23 cellular contexts compared by ENCODE assay signal in the genomic region with DNA sequence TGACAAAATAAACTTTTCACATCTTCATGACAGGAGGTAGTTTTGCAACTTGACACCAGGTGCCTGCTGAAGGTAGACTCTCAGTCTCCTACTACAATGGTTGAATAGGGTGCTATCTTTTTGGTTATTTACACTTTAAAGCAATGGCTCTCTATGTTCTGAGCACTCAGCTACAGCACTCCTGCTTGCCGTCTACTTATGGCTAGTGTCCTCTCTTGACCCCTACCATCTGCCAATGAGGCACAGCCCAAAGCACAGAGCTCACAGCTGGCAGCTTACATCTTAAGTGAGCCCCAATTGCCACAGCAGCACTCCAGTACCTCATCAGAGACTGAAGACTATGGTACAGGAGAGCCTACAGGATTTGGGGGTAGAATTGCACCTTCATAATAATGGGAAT. TPM values are rescaled to one million over a fixed set of nuclear protein-coding genes. Genes with fewer than 3 reads are reported as not detected.
DNase-seq lines count a peak whose midpoint lies in the region; ATAC-seq and TF ChIP-seq lines count a peak whose summit lies in the region.
"Had no signal": no experiment of that assay in that cellular context is flagged by ENCODE, and none has a peak within 500 bp of the region (broad histone marks: within the 10 kb centered on the region; RNA-seq: fewer than 3 reads in every experiment).

No MANE protein-coding gene starts in this region.

- CTCF ChIA-PET in OCI-LY7 (lab: Charles Lee; ENCODE audit: unreplicated experiment): no interaction called here

- H3K27ac ChIP-seq in OCI-LY7 (ENCODE audit: low read depth, low read length, poor library complexity, severe bottlenecking) (no peak overlapping the region), heart right ventricle (no peak overlapping the region), substantia nigra (ENCODE audit: low read depth, low read length, poor library complexity, severe bottlenecking) (peak overlapping the region; percentile 77)
- H3K27ac ChIP-seq: sigmoid colon, tibial artery had no signal

- H3K4me1 ChIP-seq in OCI-LY7 (ENCODE audit: insufficient read depth, low read length, poor library complexity, severe bottlenecking): no peaks in the 10 kb centered on the region
- H3K4me1 ChIP-seq in heart right ventricle: peaks cover 0 to 45% (median 23%) of the 10 kb centered on the region in 9 donors

- H3K9me2 ChIP-seq in OCI-LY7 (ENCODE audit: insufficient read depth, low read length): no peaks in the 10 kb centered on the region

- H3K9me3 Mint-ChIP-seq in HFFc6 (peaks cover 17% of the 10 kb centered on the region), chondrocyte (ENCODE audit: low read depth) (no peaks in the 10 kb centered on the region)

- peaks cover 59% of the 10 kb centered on the region for H3K36me3 Mint-ChIP-seq in HFFc6 (ENCODE audit: low read depth)
- H3K36me3 Mint-ChIP-seq in chondrocyte (ENCODE audit: low read depth): no peaks in the 10 kb centered on the region

- no peaks in the 10 kb centered on the region for H4K20me1 ChIP-seq in OCI-LY7 (ENCODE audit: insufficient read depth, low read length)

- H3K27me3 Mint-ChIP-seq in HFFc6 (ENCODE audit: insufficient read depth) (no peaks in the 10 kb centered on the region), chondrocyte (ENCODE audit: low read depth) (no peaks in the 10 kb centered on the region)
- H3K27me3 Mint-ChIP-seq: activated naive CD8-positive, alpha-beta T cell; activated T-cell treated with anti-CD3 and anti-CD28 coated beads, Interleukin-2, amount 50 U/mL, for 24 hours; naive thymus-derived CD4-positive, alpha-beta T cell had no signal

- peak; percentile 70 for ATAC-seq in Right ventricle myocardium superior (ENCODE audit: poor library complexity)
- ATAC-seq in left cardiac atrium: no peak
- ATAC-seq in heart right ventricle: peak in 6 of 8 donors; percentile 41 to 81 (median 62)
- ATAC-seq: HepG2; naive thymus-derived CD4-positive, alpha-beta T cell; SK-N-SH treated with all-trans-retinoic acid at 6 μM for 48 hours had no signal

- H3K79me2 ChIP-seq in OCI-LY7 (ENCODE audit: insufficient read depth, low read depth, low read length): peaks cover 59% of the 10 kb centered on the region

- intact Hi-C loops in Right ventricle myocardium superior (cut with DNase I) (no loop called here), left cardiac atrium (cut with DNase I) (no loop called here), OCI-LY7 (cut with micrococcal nuclease; ENCODE audit: unreplicated experiment) (no loop called here), heart right ventricle (cut with DNase I) (no loop called here)

- WGBS in heart right ventricle, 2 donors: 23 to 49% methylated on average over 1 of the region's 1 CpG

- H3K36me3 ChIP-seq in OCI-LY7 (ENCODE audit: insufficient read depth, low read length): peaks cover 60% of the 10 kb centered on the region
- H3K36me3 ChIP-seq in heart right ventricle: peaks cover 0 to 11% (median 0%) of the 10 kb centered on the region in 9 donors
- H3K36me3 ChIP-seq: sigmoid colon had no signal

- H3K27me3 ChIP-seq in heart right ventricle: no peaks in the 10 kb centered on the region
- H3K27me3 ChIP-seq: sigmoid colon, tibial artery had no signal

- H3K9me3 ChIP-seq in OCI-LY7 (ENCODE audit: low read length) (peaks cover 14% of the 10 kb centered on the region; the same call in 1 of the 2 replicates), heart right ventricle (peaks cover 0 to 5% (median 0%) of the 10 kb centered on the region in 11 donors)
- H3K9me3 ChIP-seq: sigmoid colon, tibial artery had no signal

- H3K27ac Mint-ChIP-seq in HFFc6 (no peak overlapping the region), chondrocyte (ENCODE audit: unreplicated experiment) (no peak overlapping the region)
- H3K27ac Mint-ChIP-seq: activated T-cell treated with anti-CD3 and anti-CD28 coated beads, Interleukin-2, amount 50 U/mL, for 24 hours had no signal

- no peak for DNase-seq in Right ventricle myocardium superior
- DNase-seq in left cardiac atrium: no peak
- DNase-seq in OCI-LY7 (ENCODE audit: low spot score): no peak
- no peak for DNase-seq in heart right ventricle
- DNase-seq in substantia nigra (lab: John Stamatoyannopoulos, UW): no peak
- no peak for DNase-seq in SW480 (ENCODE audit: low spot score)
- no peak for DNase-seq in HFFc6
- no peak for DNase-seq in chondrocyte (ENCODE audit: low spot score)
- DNase-seq: ACHN; activated CD4-positive, CD25-positive, alpha-beta regulatory T cell; activated T-cell treated with anti-CD3 and anti-CD28 coated beads, Interleukin-2, amount 50 U/mL, for 24 hours; DMS153; GDM1; mammary epithelial cell; naive thymus-derived CD4-positive, alpha-beta T cell; NCI-H1105 treated with DMSO at 0.1 percent for 48 hours; NCI-H2171 treated with DMSO at 0.1 percent for 48 hours; RPMI8226; sigmoid colon; tibial artery had no signal

- TF ChIP-seq CTCF in OCI-LY7 (conservative IDR thresholded peaks at IDR 0.05; ENCODE audit: low read length) (no peak), heart right ventricle (IDR thresholded peaks at IDR 0.05) (no peak), HFFc6 (IDR thresholded peaks at IDR 0.05) (no peak), chondrocyte (IDR thresholded peaks at IDR 0.05) (no peak)

- H3K4me3 Mint-ChIP-seq in HFFc6: no peak overlapping the region
- no peak overlapping the region for H3K4me3 Mint-ChIP-seq in chondrocyte (ENCODE audit: unreplicated experiment)
- H3K4me3 Mint-ChIP-seq: activated naive CD8-positive, alpha-beta T cell; activated T-cell treated with anti-CD3 and anti-CD28 coated beads, Interleukin-2, amount 50 U/mL, for 24 hours had no signal

- H2AFZ ChIP-seq in OCI-LY7 (ENCODE audit: low read length): no peak overlapping the region

- BruUV-seq in OCI-LY7 (replicated peaks; lab: Mats Ljungman, UMichigan): TSS peak; percentile 10

- POLR2A ChIA-PET in OCI-LY7 (lab: Charles Lee): interaction anchor here (1.6 kb wide), 1 partner anchor 11 kb away, joined by 5 read pairs; no protein-coding TSS in a partner anchor

- H3K4me3 ChIP-seq in OCI-LY7 (ENCODE audit: low read depth, low read length, poor library complexity, severe bottlenecking) (no peak overlapping the region), heart right ventricle (no peak overlapping the region)
- H3K4me3 ChIP-seq: sigmoid colon, tibial artery had no signal

- H3K4me1 Mint-ChIP-seq in HFFc6 (ENCODE audit: low read depth): peaks cover 18% of the 10 kb centered on the region
- peaks cover 24% of the 10 kb centered on the region for H3K4me1 Mint-ChIP-seq in chondrocyte (ENCODE audit: low read depth)

- H3K4me2 ChIP-seq in OCI-LY7 (ENCODE audit: low read length): no peak overlapping the region

RNA-seq across cellular contexts. Expression of a gene that starts 11.4 kb away (rescaled TPM):
- total RNA-seq in Right ventricle myocardium superior (3.5 TPM), left cardiac atrium (1 to 10 TPM; 5.7 to 9.4 TPM), OCI-LY7 (2022) (19.3 and 21.7 TPM in 2 replicates), heart right ventricle (1 to 10 TPM; 4.1 to 5.7 (median 4.9) TPM), chondrocyte (7.5 to 12.8 TPM (median 8.7 TPM) in 3 replicates)
- total RNA-seq in OCI-LY7 (2014; rRNA removed; shearing (Covaris generic)): 26.5 and 38.2 TPM in 2 replicates
- polyA plus RNA-seq in heart right ventricle: 1 to 10 TPM; 1.8 to 6.2 TPM
- total RNA-seq in HFFc6 (2021; fragmentation: NEBNext Ultra II Directional; extraction: Animal tissue kit (Norgen Biotek cat#: 25700)): 1 to 10 TPM; 3.8 to 4.8 (median 4.2) TPM

RNA-seq across cellular contexts. Expression of a gene that starts 41.0 kb away (rescaled TPM):
- total RNA-seq in Right ventricle myocardium superior (1.8 TPM), left cardiac atrium (1 to 10 TPM; 3.1 to 3.5 TPM), OCI-LY7 (2022) (47.9 and 50.9 TPM in 2 replicates), heart right ventricle (1 to 10 TPM in 9 of 10 donors, under 1 TPM in 1; 0.93 to 4.4 (median 2.3) TPM), chondrocyte (4.3 to 10.1 TPM (median 6.7 TPM) in 3 replicates)
- total RNA-seq in OCI-LY7 (2014; rRNA removed; shearing (Covaris generic)): 57.0 and 85.0 TPM in 2 replicates
- 1 to 10 TPM; 1.7 to 4.1 TPM for polyA plus RNA-seq in heart right ventricle
- total RNA-seq in HFFc6 (2021; fragmentation: NEBNext Ultra II Directional; extraction: Animal tissue kit (Norgen Biotek cat#: 25700)): 1 to 10 TPM; 4.2 to 6.7 (median 4.9) TPM

Comparison
In these comparisons a context has a peak if more than half of its experiments do, and no peak if none do; other contexts are left out.
1. ATAC-seq: peak in Right ventricle myocardium superior (single experiment) and heart right ventricle (6 of 8); none in left cardiac atrium (0 of 2).